21 cellular contexts compared by ENCODE assay signal in genomic region chr2:26572589-26572988, GRCh38.
"Had no signal": no experiment of that assay in that cellular context is flagged by ENCODE, and none has a peak within 500 bp of the region (broad histone marks: within the 10 kb centered on the region; RNA-seq: fewer than 3 reads in every experiment).

No MANE protein-coding gene starts in this region.

- H3K27ac ChIP-seq: adrenal gland, pancreas, testis had no signal

- ATAC-seq: activated CD4-positive, CD25-positive, alpha-beta regulatory T cell treated with anti-CD3 and anti-CD28 coated beads, Interleukin-2, amount 50 U/mL, for 24 hours; activated CD8-positive, alpha-beta T cell treated with anti-CD3 and anti-CD28 coated beads, Interleukin-2, amount 10 ng/mL, durations not matched to agents 7 days and 5 days; esophagus mucosa; left lobe of liver; natural killer cell treated with Interleukin-12 subunit alpha and Interleukin-12 subunit beta and Interleukin-15 and Interleukin-18, amount 100 ng/mL, for 72 hours; pancreas; sciatic nerve; SK-N-SH treated with all-trans-retinoic acid at 6 μM for 48 hours had no signal

- H3K4me3 ChIP-seq: adrenal gland, pancreas, smooth muscle cell, testis had no signal

- H3K9me3 ChIP-seq: adrenal gland, pancreas, testis had no signal

- H3K36me3 ChIP-seq: adrenal gland, pancreas had no signal

- H3K4me1 ChIP-seq: adrenal gland, pancreas, testis had no signal

- DNase-seq: activated CD4-positive, alpha-beta T cell treated with anti-CD3 and anti-CD28 coated beads, Interleukin-2, amount 10 ng/mL, durations not matched to agents 7 days and 5 days; activated CD8-positive, alpha-beta T cell treated with anti-CD3 and anti-CD28 coated beads, Interleukin-2, amount 10 ng/mL, durations not matched to agents 7 days and 5 days; activated gamma-delta T cell treated with Interleukin-2 at 50 U/mL for 16 hours; adrenal gland; central memory CD4-positive, alpha-beta T cell; effector memory CD4-positive, alpha-beta T cell; foreskin melanocyte; hippocampal formation; islet precursor cell; mammary epithelial cell; stimulated activated CD4-positive, alpha-beta T cell treated with anti-CD3 and anti-CD28 coated beads, Interleukin-2, amount 100 ng/mL, for 48 hours; stimulated activated naive CD4-positive, alpha-beta T cell; testis had no signal

- H3K27me3 ChIP-seq: adrenal gland, pancreas, testis had no signal
